8 cellular contexts compared by ENCODE assay signal in genomic region chr3:129183569-129184395, GRCh38. TPM values are rescaled to one million over a fixed set of nuclear protein-coding genes. Genes with fewer than 3 reads are reported as not detected.
DNase-seq lines count a peak whose midpoint lies in the region; ATAC-seq, FAIRE-seq and TF ChIP-seq lines count a peak whose summit lies in the region.

Gene CNBP, minus strand, starts transcription at chr3:129183896. Its CDS starts 12,139 bp downstream, at chr3:129171757.

- intact Hi-C loops in Right ventricle myocardium inferior (cut with DNase I) (loop anchor here (2.0 to 5.0 kb wide), 2 partner anchors 43 to 64 kb away; partner anchors contain the start of gene COPG1), pancreas (cut with DNase I) (no loop called here), thyroid gland (cut with DNase I) (no loop called here)

- H3K36me3 ChIP-seq in pancreas = peaks cover 0 to 5% (median 2%) of the 10 kb centered on the region in 3 donors
- H3K36me3 ChIP-seq in thyroid gland = peaks cover 0 to 3% of the 10 kb centered on the region in 2 donors

- no peaks in the 10 kb centered on the region for H3K27me3 ChIP-seq in pancreas
- no peaks in the 10 kb centered on the region for H3K27me3 ChIP-seq in thyroid gland

- TF ChIP-seq POLR2A in thyroid gland (IDR thresholded peaks at IDR 0.05) = peak; percentile 23 to 99

- no peak for TF ChIP-seq CTCF in GM12875 (IDR thresholded peaks at IDR 0.05; ENCODE audit: borderline replicate concordance, insufficient read depth, low read depth, low read length)
- TF ChIP-seq CTCF in pancreas (IDR thresholded peaks at IDR 0.05) = no peak
- peak in 1 of 6 experiments; percentile 3 for TF ChIP-seq CTCF in thyroid gland (IDR thresholded peaks at IDR 0.05)

- peak within 1 kb of the TSS; percentile 93 for H3K4me3 ChIP-seq in GM12875 (ENCODE audit: low read depth, low read length)
- H3K4me3 ChIP-seq in pancreas = peak within 1 kb of the TSS; percentile 76 to 95 (median 86)
- peak within 1 kb of the TSS; percentile 31 to 91 (median 88) for H3K4me3 ChIP-seq in thyroid gland (replicated peaks in 1 of 3)

- 0% methylated on average over 75 to 83 of the region's 83 CpGs for WGBS in pancreas, 2 donors
- 0 to 1% methylated on average over 32 to 38 of the region's 83 CpGs for WGBS in thyroid gland, 2 donors

- H3K4me1 ChIP-seq in pancreas (peaks cover 11 to 40% (median 34%) of the 10 kb centered on the region in 3 donors), thyroid gland (peaks cover 32 to 36% of the 10 kb centered on the region in 2 donors)

- no peak for FAIRE-seq in pancreas (lab: Jason Lieb, UNC)

- ATAC-seq in HG02763 (IDR thresholded peaks at IDR 0.05; ENCODE audit: unreplicated experiment) = peak; percentile 93
- ATAC-seq in Right ventricle myocardium inferior = peak; percentile 100
- ATAC-seq in pancreas = peak; percentile 94 to 98 (median 95)

- DNase-seq in NCI-H1417 treated with DMSO at 0.1 percent for 48 hours (lab: John Stamatoyannopoulos, UW) = peak; percentile 89
- DNase-seq in SW 1271 (lab: John Stamatoyannopoulos, UW) = peak; percentile 75 to 89
- peak; percentile 85 for DNase-seq in activated naive CD8-positive, alpha-beta T cell treated with anti-CD3 and anti-CD28 coated beads, Interleukin-2, amount 50 U/mL, for 16 hours (ENCODE audit: low read depth, low spot score)
- peak; percentile 98 for DNase-seq in Right ventricle myocardium inferior (ENCODE audit: missing footprints)
- peak; percentile 90 to 98 (median 94) for DNase-seq in pancreas
- peak; percentile 94 to 96 for DNase-seq in thyroid gland

- H3K9me3 ChIP-seq in pancreas (no peaks in the 10 kb centered on the region), thyroid gland (no peaks in the 10 kb centered on the region)

- H3K27ac ChIP-seq in pancreas = peak within 1 kb of the TSS; percentile 97 to 100 (median 98)
- H3K27ac ChIP-seq in thyroid gland = peak within 1 kb of the TSS; percentile 99

RNA-seq across cellular contexts. Expression of gene CNBP, which starts in this region (rescaled TPM):
- total RNA-seq in Right ventricle myocardium inferior = 458 TPM
- total RNA-seq in pancreas = 100 to 1,000 TPM; 169 to 277 (median 182) TPM
- polyA plus RNA-seq in pancreas = 100 to 1,000 TPM; 178 to 258 TPM
- 100 to 1,000 TPM; 390 to 480 (median 421) TPM for total RNA-seq in thyroid gland

Comparison
In these comparisons a context has a peak if more than half of its experiments do, and no peak if none do; other contexts are left out.
1. Peak in every context shown above with its lines: DNase-seq, ATAC-seq, H3K4me3 ChIP-seq and H3K27ac ChIP-seq.